In the genomic region with DNA sequence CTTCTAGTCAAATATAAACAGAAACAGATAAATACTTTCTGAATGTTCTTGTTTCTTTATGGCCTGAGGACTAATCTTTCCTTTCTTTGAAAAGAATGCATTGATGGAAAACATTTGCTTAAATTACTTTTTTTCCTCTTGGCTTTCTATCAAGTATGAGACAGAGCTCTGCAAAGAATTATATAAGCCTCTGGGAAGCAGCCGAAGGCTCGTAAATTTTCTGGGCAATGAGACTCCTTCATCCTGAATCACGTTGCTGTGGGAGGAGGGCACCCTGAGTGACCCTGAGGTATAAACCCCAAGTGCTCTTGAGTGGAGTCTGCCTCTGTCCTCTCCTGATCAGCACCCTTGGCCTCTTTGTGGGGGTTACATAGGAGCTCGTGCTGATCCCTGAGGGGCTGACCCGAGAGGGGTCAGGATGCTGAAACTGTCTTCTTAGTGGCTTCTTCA, we compare ENCODE assay signal across 8 cellular contexts. TPM values are rescaled to one million over a fixed set of nuclear protein-coding genes. Genes with fewer than 3 reads are reported as not detected.
A peak's percentile ranks its signal among the peaks of the same experiment; 100 is the strongest.
DNase-seq lines count a peak whose midpoint lies in the region; TF ChIP-seq lines count a peak whose summit lies in the region.
"Not testable (repeated sequence)": the region's sequence is repeated elsewhere in the genome, so short reads cannot be mapped to it uniquely, and the experiment has no call there.

No MANE protein-coding gene starts in this region.

- H3K4me1 ChIP-seq in osteoblast (ENCODE audit: insufficient read depth, low read length); uterus: not testable (repeated sequence)

- not testable (repeated sequence) for H3K9me3 ChIP-seq in osteoblast (ENCODE audit: low read depth, low read length); uterus

- not testable (repeated sequence) for H3K4me1 Mint-ChIP-seq in brain
- H3K4me1 Mint-ChIP-seq in immature natural killer cell, result peaks cover 41 to 53% of the 10 kb centered on the region in 2 donors

- H3K36me3 ChIP-seq in osteoblast (ENCODE audit: insufficient read depth, low read length); uterus: not testable (repeated sequence)

- TF ChIP-seq CTCF in AG09309 (IDR thresholded peaks at IDR 0.05; ENCODE audit: control insufficient read depth, insufficient read depth, low read depth, low read length, missing control alignments); brain (conservative IDR thresholded peaks at IDR 0.05); fibroblast of mammary gland (conservative IDR thresholded peaks at IDR 0.05; ENCODE audit: control insufficient read depth, insufficient read depth, low read depth, low read length); osteoblast (IDR thresholded peaks at IDR 0.05; ENCODE audit: extremely low read depth, low read depth, low read length); uterus (IDR thresholded peaks at IDR 0.05): not testable (repeated sequence)

- peak overlapping the region; percentile 28 for H3K4me2 ChIP-seq in osteoblast (ENCODE audit: insufficient read depth, low read length)

- peak overlapping the region in 3 of 5 experiments; percentile 30 to 81 (median 65) for H3K27ac Mint-ChIP-seq in brain
- H3K27ac Mint-ChIP-seq in immature natural killer cell, result not testable (repeated sequence)

- H3K4me3 Mint-ChIP-seq in brain, result not testable (repeated sequence)
- H3K4me3 Mint-ChIP-seq in immature natural killer cell, result peak overlapping the region in 3 of 5 donors; percentile 7 to 52 (median 38)

- peaks cover 13% of the 10 kb centered on the region for H3K36me3 Mint-ChIP-seq in brain
- H3K36me3 Mint-ChIP-seq in immature natural killer cell, result not testable (repeated sequence)

- intact Hi-C loops in uterus (cut with DNase I; ENCODE audit: low total_unique reads), result not testable (repeated sequence)

- H3K27me3 ChIP-seq in osteoblast (ENCODE audit: insufficient read depth, low read length); uterus: not testable (repeated sequence)

- not testable (repeated sequence) for H3K9me3 Mint-ChIP-seq in brain, immature natural killer cell

- DNase-seq in AG09309 (ENCODE audit: low read depth) (peak; percentile 79), GM04504 (ENCODE audit: low read depth) (peak; percentile 74), RPMI7951 (ENCODE audit: low read depth) (peak; percentile 44), fibroblast of mammary gland (ENCODE audit: low read depth) (peak; percentile 78), osteoblast (ENCODE audit: insufficient read length, low spot score, missing footprints) (peak; percentile 2), uterus (peak in 1 of 2 donors; percentile 29)
- not testable (repeated sequence) for DNase-seq in immature natural killer cell

- H4K20me1 ChIP-seq in osteoblast (ENCODE audit: insufficient read depth, low read length), result not testable (repeated sequence)

- TF ChIP-seq POLR2A in uterus (IDR thresholded peaks at IDR 0.05), result not testable (repeated sequence)

- not testable (repeated sequence) for H3K4me3 ChIP-seq in AG09309 (ENCODE audit: control insufficient read depth, low read depth, low read length); fibroblast of mammary gland (ENCODE audit: control insufficient read depth, low read depth, low read length); osteoblast (ENCODE audit: insufficient read depth, low read length); uterus

- H3K27me3 Mint-ChIP-seq in brain, result not testable (repeated sequence)
- H3K27me3 Mint-ChIP-seq in immature natural killer cell (ENCODE audit: low read depth in 3 of 3), result peaks cover 4 to 13% (median 7%) of the 10 kb centered on the region in 3 donors

- H3K27ac ChIP-seq in osteoblast (ENCODE audit: low read depth, low read length) (peak overlapping the region; percentile 56), uterus (peak overlapping the region; percentile 58 to 70)

- not testable (repeated sequence) for H3K79me2 ChIP-seq in osteoblast (ENCODE audit: insufficient read depth, low read length)

- H2AFZ ChIP-seq in osteoblast (ENCODE audit: low read length), result not testable (repeated sequence)

RNA-seq across cellular contexts. Expression of gene FKBP9, which starts 33.9 kb away (rescaled TPM):
- 154 and 171 TPM in 2 replicates for total RNA-seq in RPMI7951 (2014; rRNA removed; shearing (Covaris generic))
- polyA plus RNA-seq in brain (ENCODE audit: insufficient read depth, low read depth, low replicate concordance), result 36.1 TPM
- polyA plus RNA-seq in immature natural killer cell, result under 1 TPM in 1 of 3 donors, not detected in 2; 0.08 TPM
- 420 and 445 TPM in 2 replicates for total RNA-seq in osteoblast
- 100 to 1,000 TPM in 3 of 4 donors, 10 to 100 TPM in 1; 62.9 to 328 (median 215) TPM for total RNA-seq in uterus
